In the genomic region with DNA sequence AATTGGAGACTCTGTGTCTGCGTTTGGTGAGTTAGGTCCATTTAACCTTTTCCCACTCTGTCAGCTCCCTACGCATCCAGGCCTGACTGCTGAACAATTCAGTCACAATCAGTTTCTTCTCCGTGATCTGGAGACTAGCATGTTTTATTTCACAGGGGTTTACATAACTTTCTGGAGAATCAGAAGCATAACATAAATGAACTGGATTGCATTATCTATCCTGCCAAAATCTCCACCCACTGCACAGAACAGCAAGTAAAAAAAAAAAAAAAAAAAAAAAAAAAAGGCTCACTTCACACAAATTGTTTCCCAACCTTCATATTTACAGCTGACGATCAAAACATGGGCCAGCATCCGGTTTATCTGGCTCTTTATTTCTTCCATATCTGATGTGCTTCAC, we compare ENCODE assay signal across 1 cellular context.
TF ChIP-seq lines count a peak whose summit lies in the region.

No MANE protein-coding gene starts in this region.

TF ChIP-seq in SK-N-SH, 30 proteins besides CTCF, POLR2A, EP300 and RAD21 (continued from another document):
- TF ChIP-seq, protein P1, sequence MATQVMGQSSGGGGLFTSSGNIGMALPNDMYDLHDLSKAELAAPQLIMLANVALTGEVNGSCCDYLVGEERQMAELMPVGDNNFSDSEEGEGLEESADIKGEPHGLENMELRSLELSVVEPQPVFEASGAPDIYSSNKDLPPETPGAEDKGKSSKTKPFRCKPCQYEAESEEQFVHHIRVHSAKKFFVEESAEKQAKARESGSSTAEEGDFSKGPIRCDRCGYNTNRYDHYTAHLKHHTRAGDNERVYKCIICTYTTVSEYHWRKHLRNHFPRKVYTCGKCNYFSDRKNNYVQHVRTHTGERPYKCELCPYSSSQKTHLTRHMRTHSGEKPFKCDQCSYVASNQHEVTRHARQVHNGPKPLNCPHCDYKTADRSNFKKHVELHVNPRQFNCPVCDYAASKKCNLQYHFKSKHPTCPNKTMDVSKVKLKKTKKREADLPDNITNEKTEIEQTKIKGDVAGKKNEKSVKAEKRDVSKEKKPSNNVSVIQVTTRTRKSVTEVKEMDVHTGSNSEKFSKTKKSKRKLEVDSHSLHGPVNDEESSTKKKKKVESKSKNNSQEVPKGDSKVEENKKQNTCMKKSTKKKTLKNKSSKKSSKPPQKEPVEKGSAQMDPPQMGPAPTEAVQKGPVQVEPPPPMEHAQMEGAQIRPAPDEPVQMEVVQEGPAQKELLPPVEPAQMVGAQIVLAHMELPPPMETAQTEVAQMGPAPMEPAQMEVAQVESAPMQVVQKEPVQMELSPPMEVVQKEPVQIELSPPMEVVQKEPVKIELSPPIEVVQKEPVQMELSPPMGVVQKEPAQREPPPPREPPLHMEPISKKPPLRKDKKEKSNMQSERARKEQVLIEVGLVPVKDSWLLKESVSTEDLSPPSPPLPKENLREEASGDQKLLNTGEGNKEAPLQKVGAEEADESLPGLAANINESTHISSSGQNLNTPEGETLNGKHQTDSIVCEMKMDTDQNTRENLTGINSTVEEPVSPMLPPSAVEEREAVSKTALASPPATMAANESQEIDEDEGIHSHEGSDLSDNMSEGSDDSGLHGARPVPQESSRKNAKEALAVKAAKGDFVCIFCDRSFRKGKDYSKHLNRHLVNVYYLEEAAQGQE (IDR thresholded peaks at IDR 0.05; ENCODE audit: low read depth, low read length), result no peak
- TF ChIP-seq FOXM1 (IDR thresholded peaks at IDR 0.05; ENCODE audit: low read depth) (no peak), RXRA (IDR thresholded peaks at IDR 0.05; ENCODE audit: borderline replicate concordance, low read depth) (no peak)
- TF ChIP-seq, protein P2, sequence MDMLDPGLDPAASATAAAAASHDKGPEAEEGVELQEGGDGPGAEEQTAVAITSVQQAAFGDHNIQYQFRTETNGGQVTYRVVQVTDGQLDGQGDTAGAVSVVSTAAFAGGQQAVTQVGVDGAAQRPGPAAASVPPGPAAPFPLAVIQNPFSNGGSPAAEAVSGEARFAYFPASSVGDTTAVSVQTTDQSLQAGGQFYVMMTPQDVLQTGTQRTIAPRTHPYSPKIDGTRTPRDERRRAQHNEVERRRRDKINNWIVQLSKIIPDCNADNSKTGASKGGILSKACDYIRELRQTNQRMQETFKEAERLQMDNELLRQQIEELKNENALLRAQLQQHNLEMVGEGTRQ (IDR thresholded peaks at IDR 0.05; ENCODE audit: borderline replicate concordance, low read depth, low read length), result no peak
TF ChIP-seq in SK-N-SH: peak in this region for 0.
